ENCODE assay signal across 8 cellular contexts in genomic region chr13:74290324-74290773, GRCh38.
DNase-seq lines count a peak whose midpoint lies in the region; ATAC-seq and TF ChIP-seq lines count a peak whose summit lies in the region.

No MANE protein-coding gene starts in this region.

- peak overlapping the region; percentile 40 to 98 for H3K27ac ChIP-seq in SK-N-SH (ENCODE audit: low read depth in 2 of 2, low read length in 1 of 2)
- peak overlapping the region; percentile 91 for H3K27ac ChIP-seq in caudate nucleus (ENCODE audit: low read depth, low read length)
- H3K27ac ChIP-seq in layer of hippocampus (ENCODE audit: low read depth, low read length) = peak overlapping the region; percentile 66

- DNase-seq in GM03348 (ENCODE audit: low spot score) (peak; percentile 70), KBM-7 (peak; percentile 9), SK-N-SH (peak; percentile 47), caudate nucleus (lab: John Stamatoyannopoulos, UW) (peak in 42 of 61 donors; percentile 0 to 98 (median 36)), superior temporal gyrus (ENCODE audit: extremely low spot score) (peak; percentile 88), ureter (ENCODE audit: low spot score) (no peak)

- no peaks in the 10 kb centered on the region for H3K36me3 ChIP-seq in SK-N-SH (replicated peaks in 1 of 2; ENCODE audit: control insufficient read depth in 1 of 2, insufficient read depth in 2 of 2, low read length in 1 of 2)

- peaks cover 13% of the 10 kb centered on the region for H3F3A ChIP-seq in SK-N-SH (replicated peaks; ENCODE audit: insufficient read depth)

- POLR2A ChIA-PET in SK-N-SH (lab: Yijun Ruan, JAX) = interaction anchor here (0.6 to 3.7 kb wide), 7 partner anchors 16 to 579 kb away, joined by 3 to 12 read pairs (median 6); no protein-coding TSS in a partner anchor

- in situ Hi-C loops in KBM-7 (cut with MboI; ENCODE audit: low pct_unique_long_range_greater_than_20kb, low sequenced_read_pairs) = no loop called here

- WGBS in SK-N-SH (ENCODE audit: low lambda C conversion rate) = 20% methylated on average over 6 of the region's 6 CpGs

- no peaks in the 10 kb centered on the region for H3K9me3 ChIP-seq in SK-N-SH

- peaks cover 33 to 42% of the 10 kb centered on the region in 2 experiments for H3K4me1 ChIP-seq in SK-N-SH (ENCODE audit: control insufficient read depth in 1 of 2, insufficient read depth in 2 of 2, low read depth in 1 of 2, low read length in 1 of 2)

- H3K9ac ChIP-seq in SK-N-SH = peak overlapping the region; percentile 7; the same call in 1 of the 2 replicates

- H3K27me3 ChIP-seq in SK-N-SH (ENCODE audit: insufficient read depth) (no peaks in the 10 kb centered on the region), layer of hippocampus (ENCODE audit: control insufficient read depth, insufficient read depth, low read length) (no peaks in the 10 kb centered on the region)

- TF ChIP-seq EP300 in SK-N-SH (IDR thresholded peaks at IDR 0.05; ENCODE audit: borderline replicate concordance in 1 of 2, low read depth in 1 of 2, low read length in 1 of 2) = no peak

- no peaks in the 10 kb centered on the region for H4K20me1 ChIP-seq in SK-N-SH (ENCODE audit: insufficient read depth)

- peak overlapping the region; percentile 60 for H2AFZ ChIP-seq in SK-N-SH (ENCODE audit: low read depth)

- TF ChIP-seq RAD21 in SK-N-SH (IDR thresholded peaks at IDR 0.05; ENCODE audit: low read length) = peak; percentile 2; the same call in 1 of the 2 replicates

- no peaks in the 10 kb centered on the region for H3K79me2 ChIP-seq in SK-N-SH (ENCODE audit: insufficient read depth)

- peak overlapping the region; percentile 68 for H3K4me2 ChIP-seq in SK-N-SH

- ATAC-seq in GM21737 (IDR thresholded peaks at IDR 0.05; ENCODE audit: unreplicated experiment) = peak; percentile 55

- H3K9me2 ChIP-seq in SK-N-SH = no peaks in the 10 kb centered on the region

- TF ChIP-seq CTCF in SK-N-SH (IDR thresholded peaks at IDR 0.05) = no peak

- peak overlapping the region; percentile 10 to 37; a peak in 3 of 4 replicates for H3K4me3 ChIP-seq in SK-N-SH (ENCODE audit: low read depth in 2 of 2, low read length in 1 of 2)

- CTCF ChIA-PET in SK-N-SH (lab: Yijun Ruan, JAX) = interaction anchor here (0.9 to 5.6 kb wide), 8 partner anchors 15 to 929 kb away, joined by 3 to 67 read pairs (median 4); no protein-coding TSS in a partner anchor

TF ChIP-seq in SK-N-SH, 30 proteins besides CTCF, POLR2A, EP300 and RAD21:
- TF ChIP-seq, protein P1, sequence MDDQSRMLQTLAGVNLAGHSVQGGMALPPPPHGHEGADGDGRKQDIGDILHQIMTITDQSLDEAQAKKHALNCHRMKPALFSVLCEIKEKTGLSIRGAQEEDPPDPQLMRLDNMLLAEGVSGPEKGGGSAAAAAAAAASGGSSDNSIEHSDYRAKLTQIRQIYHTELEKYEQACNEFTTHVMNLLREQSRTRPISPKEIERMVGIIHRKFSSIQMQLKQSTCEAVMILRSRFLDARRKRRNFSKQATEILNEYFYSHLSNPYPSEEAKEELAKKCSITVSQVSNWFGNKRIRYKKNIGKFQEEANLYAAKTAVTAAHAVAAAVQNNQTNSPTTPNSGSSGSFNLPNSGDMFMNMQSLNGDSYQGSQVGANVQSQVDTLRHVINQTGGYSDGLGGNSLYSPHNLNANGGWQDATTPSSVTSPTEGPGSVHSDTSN (IDR thresholded peaks at IDR 0.05) = peak; percentile 97
- no peak for TF ChIP-seq NFIC (IDR thresholded peaks at IDR 0.05; ENCODE audit: borderline replicate concordance)
- TF ChIP-seq CHD2 (IDR thresholded peaks at IDR 0.05; ENCODE audit: low read length, partially characterized antibody) = peak; percentile 50
- TF ChIP-seq, protein P2, sequence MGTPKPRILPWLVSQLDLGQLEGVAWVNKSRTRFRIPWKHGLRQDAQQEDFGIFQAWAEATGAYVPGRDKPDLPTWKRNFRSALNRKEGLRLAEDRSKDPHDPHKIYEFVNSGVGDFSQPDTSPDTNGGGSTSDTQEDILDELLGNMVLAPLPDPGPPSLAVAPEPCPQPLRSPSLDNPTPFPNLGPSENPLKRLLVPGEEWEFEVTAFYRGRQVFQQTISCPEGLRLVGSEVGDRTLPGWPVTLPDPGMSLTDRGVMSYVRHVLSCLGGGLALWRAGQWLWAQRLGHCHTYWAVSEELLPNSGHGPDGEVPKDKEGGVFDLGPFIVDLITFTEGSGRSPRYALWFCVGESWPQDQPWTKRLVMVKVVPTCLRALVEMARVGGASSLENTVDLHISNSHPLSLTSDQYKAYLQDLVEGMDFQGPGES (IDR thresholded peaks at IDR 0.05; ENCODE audit: low read depth, low read length) = peak; percentile 47
- 0 out of 2 replicates have a peak, but pooled peaks have one; percentile 10 for TF ChIP-seq MXI1 (IDR thresholded peaks at IDR 0.05; ENCODE audit: low read depth, low read length)
- TF ChIP-seq SMC3 (IDR thresholded peaks at IDR 0.05; ENCODE audit: low read depth, low read length) = no peak
- 0 out of 2 replicates have a peak, but pooled peaks have one; percentile 23 for TF ChIP-seq MAX (IDR thresholded peaks at IDR 0.05; ENCODE audit: low read depth)
- peak; percentile 63; the same call in 1 of the 2 replicates for TF ChIP-seq RFX5 (IDR thresholded peaks at IDR 0.05; ENCODE audit: low read length)
